ENCODE assay signal across 14 cellular contexts in genomic region chr3:12638105-12638504, GRCh38. TPM values are rescaled to one million over a fixed set of nuclear protein-coding genes. Genes with fewer than 3 reads are reported as not detected.
DNase-seq lines count a peak whose midpoint lies in the region; ATAC-seq and TF ChIP-seq lines count a peak whose summit lies in the region.
"Had no signal": no experiment of that assay in that cellular context is flagged by ENCODE, and none has a peak within 500 bp of the region (broad histone marks: within the 10 kb centered on the region; RNA-seq: fewer than 3 reads in every experiment).

No MANE protein-coding gene starts in this region.

- no peak overlapping the region for H3K9ac ChIP-seq in SK-N-SH
- H3K9ac ChIP-seq: neural progenitor cell had no signal

- TF ChIP-seq CTCF in SK-N-SH (IDR thresholded peaks at IDR 0.05) (no peak), fibroblast of the aortic adventitia (IDR thresholded peaks at IDR 0.05; ENCODE audit: insufficient read depth, low read length) (no peak), osteoblast (IDR thresholded peaks at IDR 0.05; ENCODE audit: extremely low read depth, low read depth, low read length) (no peak)

- H3K4me1 ChIP-seq in SK-N-SH (ENCODE audit: control insufficient read depth in 1 of 2, insufficient read depth in 2 of 2, low read depth in 1 of 2, low read length in 1 of 2) (peaks cover 0 to 6% of the 10 kb centered on the region in 2 experiments; a peak in 2 of 4 replicates), osteoblast (ENCODE audit: insufficient read depth, low read length) (peaks cover 14% of the 10 kb centered on the region)
- H3K4me1 ChIP-seq: neural progenitor cell had no signal

- no peak for TF ChIP-seq EP300 in SK-N-SH (IDR thresholded peaks at IDR 0.05; ENCODE audit: borderline replicate concordance in 1 of 2, low read depth in 1 of 2, low read length in 1 of 2)

- H3K9me2 ChIP-seq in SK-N-SH = no peaks in the 10 kb centered on the region

- 21% methylated on average over 1 of the region's 1 CpG for WGBS in SK-N-SH (ENCODE audit: low lambda C conversion rate)

- H3K4me2 ChIP-seq in SK-N-SH (no peak overlapping the region), osteoblast (ENCODE audit: insufficient read depth, low read length) (no peak overlapping the region)
- H3K4me2 ChIP-seq: neural progenitor cell, smooth muscle cell had no signal

- CTCF ChIA-PET in SK-N-SH (lab: Yijun Ruan, JAX) = no interaction called here

- POLR2A ChIA-PET in SK-N-SH (lab: Yijun Ruan, JAX) = no interaction called here

- H4K20me1 ChIP-seq in SK-N-SH (ENCODE audit: insufficient read depth) (peaks cover 82% of the 10 kb centered on the region), osteoblast (ENCODE audit: insufficient read depth, low read length) (peaks cover 36% of the 10 kb centered on the region)

- TF ChIP-seq RAD21 in SK-N-SH (IDR thresholded peaks at IDR 0.05; ENCODE audit: low read length) = no peak

- no peak for ATAC-seq in HG03045 (IDR thresholded peaks at IDR 0.05; ENCODE audit: unreplicated experiment)
- ATAC-seq: activated CD8-positive, alpha-beta T cell treated with anti-CD3 and anti-CD28 coated beads, Interleukin-2, amount 10 ng/mL, durations not matched to agents 7 days and 5 days had no signal

- peaks cover 7% of the 10 kb centered on the region for H3F3A ChIP-seq in SK-N-SH (replicated peaks; ENCODE audit: insufficient read depth)

- no peaks in the 10 kb centered on the region for H3K9me3 ChIP-seq in SK-N-SH
- H3K9me3 ChIP-seq in osteoblast (ENCODE audit: low read depth, low read length) = no peaks in the 10 kb centered on the region
- H3K9me3 ChIP-seq: Caco-2 had no signal

- H3K27me3 ChIP-seq in SK-N-SH (ENCODE audit: insufficient read depth) (no peaks in the 10 kb centered on the region), osteoblast (ENCODE audit: insufficient read depth, low read length) (no peaks in the 10 kb centered on the region)
- H3K27me3 ChIP-seq: neural progenitor cell had no signal

- peak; percentile 7 for DNase-seq in NCI-H1694 treated with DMSO at 0.1 percent for 48 hours (lab: John Stamatoyannopoulos, UW)
- DNase-seq in NCI-H1694 (lab: John Stamatoyannopoulos, UW) = no peak
- DNase-seq in SK-N-SH = no peak
- peak; percentile 71 for DNase-seq in fibroblast of the aortic adventitia (ENCODE audit: low read depth)
- peak; percentile 48 for DNase-seq in osteoblast (ENCODE audit: insufficient read length, low spot score, missing footprints)
- DNase-seq in NCI-H2196 (lab: John Stamatoyannopoulos, UW; ENCODE audit: unreplicated experiment) = no peak
- no peak for DNase-seq in SW480 (ENCODE audit: low spot score)
- DNase-seq: activated CD8-positive, alpha-beta T cell treated with anti-CD3 and anti-CD28 coated beads, Interleukin-2, amount 10 ng/mL, durations not matched to agents 7 days and 5 days; activated naive CD4-positive, alpha-beta T cell treated with Interleukin-2 at 50 U/mL for 16 hours; Caco-2 had no signal

- H3K79me2 ChIP-seq in SK-N-SH (ENCODE audit: insufficient read depth) (peaks cover 100% of the 10 kb centered on the region), osteoblast (ENCODE audit: insufficient read depth, low read length) (peaks cover 88% of the 10 kb centered on the region)

- no peak overlapping the region for H3K4me3 ChIP-seq in SK-N-SH (ENCODE audit: low read depth in 2 of 2, low read length in 1 of 2)
- H3K4me3 ChIP-seq in fibroblast of the aortic adventitia (ENCODE audit: low read depth, low read length) = no peak overlapping the region
- no peak overlapping the region for H3K4me3 ChIP-seq in osteoblast (ENCODE audit: insufficient read depth, low read length)
- H3K4me3 ChIP-seq: neural progenitor cell, smooth muscle cell had no signal

- H3K36me3 ChIP-seq in SK-N-SH (replicated peaks in 1 of 2; ENCODE audit: control insufficient read depth in 1 of 2, insufficient read depth in 2 of 2, low read length in 1 of 2) (peaks cover 0 to 13% of the 10 kb centered on the region in 2 experiments), osteoblast (ENCODE audit: insufficient read depth, low read length) (no peaks in the 10 kb centered on the region)
- H3K36me3 ChIP-seq: neural progenitor cell had no signal

- H2AFZ ChIP-seq in SK-N-SH (ENCODE audit: low read depth) (no peak overlapping the region), osteoblast (ENCODE audit: low read length) (no peak overlapping the region)
- H2AFZ ChIP-seq: neural progenitor cell had no signal

- H3K27ac ChIP-seq in SK-N-SH (ENCODE audit: low read depth in 2 of 2, low read length in 1 of 2) (no peak overlapping the region), osteoblast (ENCODE audit: low read depth, low read length) (peak overlapping the region; percentile 31)
- H3K27ac ChIP-seq: 22Rv1, neural progenitor cell had no signal

TF ChIP-seq in SK-N-SH, 30 proteins besides CTCF, POLR2A, EP300 and RAD21:
- TF ChIP-seq FOXM1 (IDR thresholded peaks at IDR 0.05; ENCODE audit: low read depth) (no peak), CHD2 (IDR thresholded peaks at IDR 0.05; ENCODE audit: low read length, partially characterized antibody) (no peak), REST (IDR thresholded peaks at IDR 0.05; ENCODE audit: low read depth, low read length) (no peak), TCF12 (IDR thresholded peaks at IDR 0.05) (peak; percentile 25; the same call in 1 of the 2 replicates)
- TF ChIP-seq, protein P1, sequence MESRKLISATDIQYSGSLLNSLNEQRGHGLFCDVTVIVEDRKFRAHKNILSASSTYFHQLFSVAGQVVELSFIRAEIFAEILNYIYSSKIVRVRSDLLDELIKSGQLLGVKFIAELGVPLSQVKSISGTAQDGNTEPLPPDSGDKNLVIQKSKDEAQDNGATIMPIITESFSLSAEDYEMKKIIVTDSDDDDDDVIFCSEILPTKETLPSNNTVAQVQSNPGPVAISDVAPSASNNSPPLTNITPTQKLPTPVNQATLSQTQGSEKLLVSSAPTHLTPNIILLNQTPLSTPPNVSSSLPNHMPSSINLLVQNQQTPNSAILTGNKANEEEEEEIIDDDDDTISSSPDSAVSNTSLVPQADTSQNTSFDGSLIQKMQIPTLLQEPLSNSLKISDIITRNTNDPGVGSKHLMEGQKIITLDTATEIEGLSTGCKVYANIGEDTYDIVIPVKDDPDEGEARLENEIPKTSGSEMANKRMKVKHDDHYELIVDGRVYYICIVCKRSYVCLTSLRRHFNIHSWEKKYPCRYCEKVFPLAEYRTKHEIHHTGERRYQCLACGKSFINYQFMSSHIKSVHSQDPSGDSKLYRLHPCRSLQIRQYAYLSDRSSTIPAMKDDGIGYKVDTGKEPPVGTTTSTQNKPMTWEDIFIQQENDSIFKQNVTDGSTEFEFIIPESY (IDR thresholded peaks at IDR 0.05; ENCODE audit: borderline replicate concordance, low read depth) = no peak

RNA-seq across cellular contexts. Expression of gene RAF1, which starts 25.8 kb away (rescaled TPM):
- polyA plus RNA-seq in SK-N-SH (2012; rRNA removed) = 58.7 and 82.3 TPM in 2 replicates
- polyA plus RNA-seq in SK-N-SH (2012; cell fraction: cytosol; rRNA removed) = 39.8 and 52.9 TPM in 2 replicates
- polyA plus RNA-seq in SK-N-SH (2012; cell fraction: nucleus; rRNA removed) = 98.4 and 158 TPM in 2 replicates
- 37.5 and 78.0 TPM in 2 replicates for total RNA-seq in fibroblast of the aortic adventitia (ENCODE audit: low replicate concordance)
- 107 and 118 TPM in 2 replicates for total RNA-seq in osteoblast

Comparison
In these comparisons a context has a peak if more than half of its experiments do, and no peak if none do; other contexts are left out.
1. DNase-seq: peak in NCI-H1694 treated with DMSO at 0.1 percent for 48 hours (single experiment), fibroblast of the aortic adventitia (single experiment) and osteoblast (single experiment); none in NCI-H1694 (single experiment), SK-N-SH (single experiment), NCI-H2196 (single experiment) and SW480 (single experiment).